ENCODE assay signal across 8 cellular contexts in the genomic region with DNA sequence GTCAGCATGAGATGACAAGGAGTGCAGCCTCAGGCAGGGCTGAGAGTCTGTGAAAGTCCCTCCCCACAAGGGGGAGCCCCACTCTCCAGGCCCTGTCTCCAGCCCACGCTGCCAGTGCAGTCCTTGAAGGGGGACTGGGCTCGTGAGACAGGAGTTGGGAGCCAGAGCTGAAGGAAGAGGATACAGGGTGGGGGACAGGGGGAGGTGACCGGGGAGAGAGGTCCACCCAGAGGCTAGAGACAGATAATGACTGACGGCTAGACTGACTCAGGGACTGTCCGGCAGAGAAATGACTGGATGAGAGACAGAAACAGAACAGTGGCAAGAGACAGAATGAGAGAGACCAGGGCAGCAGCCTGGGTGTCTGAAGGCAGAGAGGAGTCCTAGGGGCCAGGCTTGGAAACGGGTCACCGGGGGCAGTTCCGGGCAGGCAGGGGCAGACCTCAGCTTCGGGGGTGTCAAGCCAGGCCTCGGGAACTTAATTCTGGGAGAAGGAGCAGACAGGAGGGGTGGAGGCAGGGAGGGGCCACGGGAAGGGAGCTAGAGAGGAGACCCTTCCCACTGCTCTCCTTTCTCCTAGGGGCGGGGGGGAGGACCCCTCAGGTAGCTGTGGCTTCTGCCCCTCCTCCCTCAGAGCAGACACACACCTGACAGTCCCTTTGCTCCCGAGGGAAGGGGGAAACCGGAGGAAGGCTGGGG. TPM values are rescaled to one million over a fixed set of nuclear protein-coding genes. Genes with fewer than 3 reads are reported as not detected.
DNase-seq lines count a peak whose midpoint lies in the region; ATAC-seq and TF ChIP-seq lines count a peak whose summit lies in the region.

No MANE protein-coding gene starts in this region.

- intact Hi-C loops in CD8-positive, alpha-beta T cell (cut with DNase I, micrococcal nuclease), result loop anchor here (2.0 to 10.0 kb wide), 4 partner anchors 22 to 234 kb away; a partner anchor contains a TSS
- intact Hi-C loops in heart right ventricle (cut with DNase I), result loop anchor here in 5 of 10 donors (2.0 to 10.0 kb wide), 4 partner anchors 69 to 502 kb away; no protein-coding TSS in a partner anchor

- WGBS in heart right ventricle, 2 donors, result 14 to 15% methylated on average over 14 of the region's 14 CpGs

- peak; percentile 42 to 77 (median 60) for DNase-seq in CD8-positive, alpha-beta T cell
- DNase-seq in NB4 (ENCODE audit: low read depth) (peak; percentile 83), heart right ventricle (peak; percentile 54 to 60), retina (peak; percentile 75), DMS79 (lab: John Stamatoyannopoulos, UW) (no peak), NCI-H146 treated with DMSO at 0.1 percent for 48 hours (lab: John Stamatoyannopoulos, UW; ENCODE audit: unreplicated experiment) (no peak)
- DNase-seq in activated effector memory CD4-positive, alpha-beta T cell treated with anti-CD3 and anti-CD28 coated beads, Interleukin-2, amount 50 U/mL, for 16 hours, result peak; percentile 89

- peaks cover 17% of the 10 kb centered on the region for H3K36me3 ChIP-seq in CD8-positive, alpha-beta T cell (ENCODE audit: insufficient read depth, low read length)
- H3K36me3 ChIP-seq in heart right ventricle, result peaks cover 0 to 34% (median 29%) of the 10 kb centered on the region in 9 donors

- CTCF ChIA-PET in CD8-positive, alpha-beta T cell (lab: Charles Lee), result interaction anchor here (0.8 to 24.2 kb wide), 17 partner anchors 8 to 99 kb away, joined by 3 to 1218 read pairs (median 5); a partner anchor contains a TSS

- TF ChIP-seq POLR2A in NB4 (IDR thresholded peaks at IDR 0.05; ENCODE audit: extremely low read depth, insufficient read length), result no peak

- ATAC-seq in CD8-positive, alpha-beta T cell, result peak; percentile 68
- peak; percentile 64 for ATAC-seq in GM21786 (IDR thresholded peaks at IDR 0.05; ENCODE audit: unreplicated experiment)
- ATAC-seq in heart right ventricle, result peak in 7 of 8 donors; percentile 32 to 64 (median 56)

- H3K27me3 Mint-ChIP-seq in CD8-positive, alpha-beta T cell (ENCODE audit: low read depth), result no peaks in the 10 kb centered on the region

- no peak overlapping the region for H3K27ac ChIP-seq in CD8-positive, alpha-beta T cell (ENCODE audit: low read depth, low read length)
- H3K27ac ChIP-seq in heart right ventricle, result peak overlapping the region in 3 of 10 donors; percentile 1 to 65 (median 35)

- H3K4me3 Mint-ChIP-seq in CD8-positive, alpha-beta T cell, result peak overlapping the region; percentile 82

- no peaks in the 10 kb centered on the region for H3K9me3 ChIP-seq in CD8-positive, alpha-beta T cell (ENCODE audit: low read length)
- H3K9me3 ChIP-seq in heart right ventricle, result no peaks in the 10 kb centered on the region

- peak; percentile 64 for TF ChIP-seq CTCF in CD8-positive, alpha-beta T cell (IDR thresholded peaks at IDR 0.05)
- peak; percentile 86 for TF ChIP-seq CTCF in NB4 (IDR thresholded peaks at IDR 0.05; ENCODE audit: low read depth, low read length)
- peak; percentile 38 to 78 (median 68) for TF ChIP-seq CTCF in heart right ventricle (IDR thresholded peaks at IDR 0.05)

- H3K27ac Mint-ChIP-seq in CD8-positive, alpha-beta T cell, result no peak overlapping the region

- no peaks in the 10 kb centered on the region for H3K27me3 ChIP-seq in CD8-positive, alpha-beta T cell (ENCODE audit: insufficient read depth, low read length)
- H3K27me3 ChIP-seq in heart right ventricle, result no peaks in the 10 kb centered on the region

- POLR2A ChIA-PET in CD8-positive, alpha-beta T cell (lab: Charles Lee), result interaction anchor here (0.5 to 3.3 kb wide), 2 partner anchors 50 to 422 kb away, joined by 3 to 17 read pairs; no protein-coding TSS in a partner anchor

- H3K4me3 ChIP-seq in CD8-positive, alpha-beta T cell (ENCODE audit: low read depth, low read length), result peak overlapping the region; percentile 35
- H3K4me3 ChIP-seq in NB4 (ENCODE audit: low read depth, low read length), result peak overlapping the region; percentile 57
- peak overlapping the region in 9 of 10 donors; percentile 64 to 91 (median 74) for H3K4me3 ChIP-seq in heart right ventricle

- H3K9me3 Mint-ChIP-seq in CD8-positive, alpha-beta T cell, result no peaks in the 10 kb centered on the region

- peaks cover 26% of the 10 kb centered on the region for H3K36me3 Mint-ChIP-seq in CD8-positive, alpha-beta T cell

- H3K4me1 Mint-ChIP-seq in CD8-positive, alpha-beta T cell (ENCODE audit: low read depth), result peaks cover 17% of the 10 kb centered on the region

- peaks cover 10% of the 10 kb centered on the region for H3K4me1 ChIP-seq in CD8-positive, alpha-beta T cell (ENCODE audit: insufficient read depth, low read length)
- H3K4me1 ChIP-seq in heart right ventricle, result peaks cover 0 to 28% (median 18%) of the 10 kb centered on the region in 9 donors

RNA-seq across cellular contexts. Expression of a gene that starts 0.9 kb away (rescaled TPM):
- total RNA-seq in CD8-positive, alpha-beta T cell, result 1 to 10 TPM; 1.5 to 2.1 TPM
- 1 to 10 TPM in 7 of 10 donors, under 1 TPM in 3; 0.57 to 4.4 (median 1.3) TPM for total RNA-seq in heart right ventricle
- polyA plus RNA-seq in heart right ventricle, result 1 to 10 TPM; 1.9 to 9.1 TPM

RNA-seq across cellular contexts. Expression of a gene that starts 14.4 kb away (rescaled TPM):
- total RNA-seq in CD8-positive, alpha-beta T cell, result not detected
- total RNA-seq in heart right ventricle, result not detected
- not detected for polyA plus RNA-seq in heart right ventricle

RNA-seq across cellular contexts. Expression of a gene that starts 21.7 kb away (rescaled TPM):
- total RNA-seq in CD8-positive, alpha-beta T cell, result 10 to 100 TPM; 18.6 to 20.2 TPM
- total RNA-seq in heart right ventricle, result 100 to 1,000 TPM; 111 to 141 (median 122) TPM
- 100 to 1,000 TPM in 1 of 2 donors, 10 to 100 TPM in 1; 35.6 to 206 TPM for polyA plus RNA-seq in heart right ventricle

RNA-seq across cellular contexts. Expression of a gene that starts 38.5 kb away (rescaled TPM):
- 100 to 1,000 TPM; 303 to 313 TPM for total RNA-seq in CD8-positive, alpha-beta T cell
- total RNA-seq in heart right ventricle, result 10 to 100 TPM; 60.2 to 79.7 (median 68.0) TPM
- 100 to 1,000 TPM in 1 of 2 donors, 10 to 100 TPM in 1; 35.7 to 119 TPM for polyA plus RNA-seq in heart right ventricle

RNA-seq across cellular contexts. Expression of a gene that starts 38.9 kb away (rescaled TPM):
- total RNA-seq in CD8-positive, alpha-beta T cell, result 1 to 10 TPM; 3.5 to 3.8 TPM
- 10 to 100 TPM; 22.3 to 35.9 (median 28.4) TPM for total RNA-seq in heart right ventricle
- polyA plus RNA-seq in heart right ventricle, result 10 to 100 TPM in 1 of 2 donors, 1 to 10 TPM in 1; 9.8 to 43.3 TPM

Comparison
In these comparisons a context has a peak if more than half of its experiments do, and no peak if none do; other contexts are left out.
1. DNase-seq: peak in CD8-positive, alpha-beta T cell (7 of 7), NB4 (single experiment), activated effector memory CD4-positive, alpha-beta T cell treated with anti-CD3 and anti-CD28 coated beads, Interleukin-2, amount 50 U/mL, for 16 hours (single experiment), heart right ventricle (2 of 2) and retina (single experiment); none in DMS79 (single experiment) and NCI-H146 treated with DMSO at 0.1 percent for 48 hours (single experiment).
2. RNA of a gene that starts 21.7 kb away (total RNA-seq): 111 to 141 TPM in heart right ventricle; 18.6 to 20.2 TPM in CD8-positive, alpha-beta T cell; every median in the first group is over 4 times any median in the second.
3. Peak in every context shown above with its lines, with median percentiles within 50 percentile points of each other: ATAC-seq, H3K4me3 ChIP-seq and CTCF ChIP-seq.